Comparison of ENCODE assay signal across 27 cellular contexts in genomic region chr1:74505889-74506288, GRCh38. TPM values are rescaled to one million over a fixed set of nuclear protein-coding genes. Genes with fewer than 3 reads are reported as not detected.
DNase-seq lines count a peak whose midpoint lies in the region; ATAC-seq, FAIRE-seq and TF ChIP-seq lines count a peak whose summit lies in the region.
"Had no signal": no experiment of that assay in that cellular context is flagged by ENCODE, and none has a peak within 500 bp of the region (broad histone marks: within the 10 kb centered on the region; RNA-seq: fewer than 3 reads in every experiment).

No MANE protein-coding gene starts in this region.

- no peak for TF ChIP-seq CTCF in BE2C (IDR thresholded peaks at IDR 0.05; ENCODE audit: low read depth, low read length)
- TF ChIP-seq CTCF in GM13977 (IDR thresholded peaks at IDR 0.05; ENCODE audit: extremely low read depth, insufficient read depth, missing control alignments) = peak; percentile 11
- no peak for TF ChIP-seq CTCF in H1 (IDR thresholded peaks at IDR 0.05; ENCODE audit: control extremely low read depth in 1 of 3, insufficient read depth in 1 of 3, low read depth in 1 of 3, low read length in 3 of 3)
- no peak for TF ChIP-seq CTCF in pancreas (IDR thresholded peaks at IDR 0.05)

- intact Hi-C loops in pancreas (cut with DNase I) = no loop called here

- H2AK5ac ChIP-seq in H1 (ENCODE audit: low read depth, low read length) = no peak overlapping the region

- H3K4me1 ChIP-seq in BE2C (peaks cover 8% of the 10 kb centered on the region), H1 (replicated peaks in 1 of 4; ENCODE audit: control insufficient read depth in 3 of 4, insufficient read depth in 4 of 4, low read length in 3 of 4) (peaks cover 2 to 9% (median 4%) of the 10 kb centered on the region in 4 experiments; a peak in 4 of 7 replicates), pancreas (no peaks in the 10 kb centered on the region)
- H3K4me1 ChIP-seq: parathyroid adenoma had no signal

- no peak overlapping the region for H2BK15ac ChIP-seq in H1 (ENCODE audit: low read length)

- H3K36me3 ChIP-seq in BE2C (no peaks in the 10 kb centered on the region), H1 (ENCODE audit: control insufficient read depth in 2 of 4, insufficient read depth in 4 of 4, low read length in 3 of 4) (no peaks in the 10 kb centered on the region), pancreas (no peaks in the 10 kb centered on the region)

- H3K79me1 ChIP-seq in H1 (ENCODE audit: low read depth, low read length) = no peaks in the 10 kb centered on the region

- DNase-seq in BE2C = peak; percentile 37
- DNase-seq in GM13977 (ENCODE audit: low spot score) = no peak
- peak; percentile 18 for DNase-seq in NCI-H748 treated with DMSO at 0.1 percent for 48 hours (lab: John Stamatoyannopoulos, UW)
- no peak for DNase-seq in H1 (ENCODE audit: low read depth in 1 of 2, low spot score in 2 of 2)
- DNase-seq in GOT3 (lab: John Stamatoyannopoulos, UW) = no peak
- DNase-seq in pancreas = no peak
- no peak for DNase-seq in NCI-H2227 treated with DMSO at 0.1 percent for 48 hours (lab: John Stamatoyannopoulos, UW)
- DNase-seq: activated CD4-positive, alpha-beta T cell treated with anti-CD3 and anti-CD28 coated beads for 1 hour; activated CD8-positive, alpha-beta T cell treated with anti-CD3 and anti-CD28 coated beads for 36 hours; effector CD8-positive, alpha-beta T cell; HCEC 1CT; NCI-H1048; NCI-H2029 treated with DMSO at 0.1 percent for 48 hours; stimulated activated naive B cell treated with anti-CD40 and anti-IgM and Interleukin-4, amounts not matched to agents 10 μg/mL and 1 μg/mL and 100 μg/mL, for 72 hours had no signal

- FAIRE-seq in H1 (lab: Jason Lieb, UNC) = no peak
- FAIRE-seq in pancreas (lab: Jason Lieb, UNC) = no peak
- FAIRE-seq: bronchial epithelial cell, colon, GM12891 had no signal

- H3K27me3 ChIP-seq in BE2C (no peaks in the 10 kb centered on the region), H1 (replicated peaks in 1 of 4; ENCODE audit: control insufficient read depth in 3 of 4, extremely low read depth in 1 of 4, insufficient read depth in 3 of 4, low read length in 3 of 4) (no peaks in the 10 kb centered on the region), pancreas (peaks cover 0 to 4% (median 0%) of the 10 kb centered on the region in 4 donors)

- H4K20me1 ChIP-seq in H1 (replicated peaks in 1 of 2; ENCODE audit: control insufficient read depth in 1 of 2, insufficient read depth in 2 of 2, low read length in 2 of 2) = no peaks in the 10 kb centered on the region

- H3K79me2 ChIP-seq in H1 (ENCODE audit: control insufficient read depth in 1 of 2, insufficient read depth in 2 of 2, low read length in 2 of 2) = no peaks in the 10 kb centered on the region
- H3K79me2 ChIP-seq: parathyroid adenoma had no signal

- H2BK5ac ChIP-seq in H1 (ENCODE audit: low read depth, low read length) = no peak overlapping the region

- no peak overlapping the region; a peak in 1 of 4 replicates for H3K4me2 ChIP-seq in H1 (ENCODE audit: insufficient read depth in 1 of 2, low read depth in 2 of 2, low read length in 2 of 2)

- TF ChIP-seq RAD21 in H1 (IDR thresholded peaks at IDR 0.05 in 1 of 2, conservative IDR thresholded peaks at IDR 0.05 in 1 of 2; ENCODE audit: low read depth in 2 of 2, low read length in 2 of 2) = no peak

- no peaks in the 10 kb centered on the region for H3K23me2 ChIP-seq in H1 (ENCODE audit: low read depth, low read length)

- peak overlapping the region; percentile 18; the same call in 1 of the 2 replicates for H2BK12ac ChIP-seq in H1 (ENCODE audit: low read depth, low read length)

- H3K23ac ChIP-seq in H1 (ENCODE audit: insufficient read length) = no peak overlapping the region

- no peak overlapping the region for H3K14ac ChIP-seq in H1 (ENCODE audit: insufficient read length)

- TF ChIP-seq EP300 in H1 (IDR thresholded peaks at IDR 0.05; ENCODE audit: borderline replicate concordance in 1 of 2, low read depth in 2 of 2, low read length in 2 of 2) = no peak

- no peak overlapping the region for H3K4ac ChIP-seq in H1 (replicated peaks; ENCODE audit: insufficient read length, low read depth, low read length)

- H3K9ac ChIP-seq in H1 (replicated peaks in 1 of 4; ENCODE audit: extremely low read depth in 1 of 4, low read depth in 3 of 4, low read length in 3 of 4) = no peak overlapping the region
- H3K9ac ChIP-seq: parathyroid adenoma had no signal

- H3K27ac ChIP-seq in H1 (ENCODE audit: low read depth, low read length) (no peak overlapping the region), pancreas (no peak overlapping the region)
- H3K27ac ChIP-seq: parathyroid adenoma had no signal

- TF ChIP-seq POLR2A in H1 (IDR thresholded peaks at IDR 0.05; ENCODE audit: control extremely low read depth in 1 of 2, low read depth in 2 of 2, low read length in 2 of 2) = no peak

- no peak overlapping the region for H2BK120ac ChIP-seq in H1 (replicated peaks; ENCODE audit: low read depth, low read length)

- 93% methylated on average over 5 of the region's 5 CpGs; no CpG with 5 or more reads in 1 of the 2 experiments for WGBS in H1 (ENCODE audit: extremely low coverage in 1 of 2, insufficient coverage in 1 of 2, insufficient read length in 1 of 2, insufficient replicate concordance in 2 of 2, low coverage in 1 of 2, low lambda C conversion rate in 2 of 2, missing lambda C conversion rate in 1 of 2), 2 experiments
- WGBS in pancreas, 2 donors = 58 to 60% methylated on average over 5 of the region's 5 CpGs

- H3K9me3 ChIP-seq in BE2C = no peaks in the 10 kb centered on the region
- H3K9me3 ChIP-seq in H1 (ENCODE audit: insufficient read depth in 2 of 2, low read depth in 1 of 2, low read length in 1 of 2) = no peaks in the 10 kb centered on the region
- H3K9me3 ChIP-seq in pancreas = no peaks in the 10 kb centered on the region

- in situ Hi-C loops in GM13977 (cut with MboI; ENCODE audit: low pct_unique_long_range_greater_than_20kb, low sequenced_read_pairs, unreplicated experiment) = no loop called here

- POLR2A ChIA-PET in H1 (lab: Charles Lee; ENCODE audit: partially characterized antibody) = no interaction called here

- H3K18ac ChIP-seq in H1 (ENCODE audit: extremely low read depth, low read length) = no peak overlapping the region

- no peak for ATAC-seq in pancreas
- no peak for ATAC-seq in HG03139 (IDR thresholded peaks at IDR 0.05; ENCODE audit: unreplicated experiment)
- ATAC-seq: activated CD8-positive, alpha-beta T cell treated with anti-CD3 and anti-CD28 coated beads for 36 hours; activated T-helper 17 cell treated with anti-CD3 and anti-CD28 coated beads, Interleukin-2, amount 50 U/mL, for 72 hours; left lobe of liver; Panc1; stimulated activated naive B cell treated with anti-CD40 and anti-IgM and Interleukin-4, amounts not matched to agents 10 μg/mL and 1 μg/mL and 100 μg/mL, for 72 hours had no signal

- H2BK20ac ChIP-seq in H1 (ENCODE audit: low read length) = no peak overlapping the region

- H2AFZ ChIP-seq in H1 (ENCODE audit: low read length) = no peak overlapping the region
- H2AFZ ChIP-seq: parathyroid adenoma had no signal

- no peak overlapping the region for H4K91ac ChIP-seq in H1 (replicated peaks; ENCODE audit: insufficient read length, low read length)

- H4K5ac ChIP-seq in H1 (ENCODE audit: insufficient read length, low read depth, low read length) = no peak overlapping the region

- H3K4me3 ChIP-seq in BE2C (ENCODE audit: low read depth, low read length) = no peak overlapping the region
- H3K4me3 ChIP-seq in H1 (ENCODE audit: extremely low read depth in 1 of 4, insufficient read depth in 2 of 4, low read depth in 3 of 4, low read length in 4 of 4) = no peak overlapping the region
- no peak overlapping the region for H3K4me3 ChIP-seq in pancreas

- no peak overlapping the region for H4K8ac ChIP-seq in H1 (ENCODE audit: extremely low read depth, insufficient read depth, low read length)

- H3K56ac ChIP-seq in H1 (replicated peaks; ENCODE audit: insufficient read length, low read depth, low read length) = no peak overlapping the region

- CTCF ChIA-PET in H1 (lab: Charles Lee; ENCODE audit: partially characterized antibody) = interaction anchor here (0.7 to 3.9 kb wide), 6 partner anchors 11 to 185 kb away, joined by 3 to 66 read pairs (median 4); no protein-coding TSS in a partner anchor

TF ChIP-seq in H1, 55 proteins besides CTCF, POLR2A, EP300 and RAD21:
- TF ChIP-seq ATF3 (IDR thresholded peaks at IDR 0.05; ENCODE audit: insufficient read depth, low read depth, low read length) (no peak), RBBP5 (IDR thresholded peaks at IDR 0.05; ENCODE audit: borderline replicate concordance, low read depth, low read length) (no peak), JUND (IDR thresholded peaks at IDR 0.05; ENCODE audit: low read length) (no peak), NANOG (IDR thresholded peaks at IDR 0.05; ENCODE audit: insufficient read depth, low read depth, low read length, poor library complexity, severe bottlenecking) (no peak), YY1 (IDR thresholded peaks at IDR 0.05; ENCODE audit: low read depth, low read length) (no peak), KDM1A (IDR thresholded peaks at IDR 0.05; ENCODE audit: borderline replicate concordance, low read length) (no peak), BCL11A (IDR thresholded peaks at IDR 0.05; ENCODE audit: low read depth in 2 of 2, low read length in 2 of 2) (no peak), SUZ12 (IDR thresholded peaks at IDR 0.05; ENCODE audit: low read length) (no peak), SP2 (IDR thresholded peaks at IDR 0.05; ENCODE audit: low read length) (no peak), BACH1 (IDR thresholded peaks at IDR 0.05; ENCODE audit: low read length) (no peak), RXRA (IDR thresholded peaks at IDR 0.05; ENCODE audit: insufficient read depth, low read depth, low read length) (no peak)

RNA-seq across cellular contexts. Expression of gene LRRC53, which starts 6.5 kb away (rescaled TPM):
- 0.11 TPM for polyA plus RNA-seq in BE2C (2012; ENCODE audit: insufficient read depth, insufficient read length, low read depth)
- not detected in 2 replicates for total RNA-seq in H1 (2021; fragmentation: NEBNext Ultra II Directional; extraction: Animal tissue kit (Norgen Biotek cat#: 25700))
- polyA plus RNA-seq in H1 (2011; rRNA removed) = not detected in 2 replicates
- not detected for polyA plus RNA-seq in H1 (2011; cell fraction: cytosol; rRNA removed)
- polyA plus RNA-seq in H1 (2011; cell fraction: nucleus; rRNA removed) = not detected
- not detected in 4 replicates for polyA plus RNA-seq in H1 (2012, experiment 1 of 2)
- not detected for polyA plus RNA-seq in H1 (2012, experiment 2 of 2)
- polyA plus RNA-seq in H1 (2013, experiment 1 of 2) = not detected
- not detected for polyA plus RNA-seq in H1 (2013, experiment 2 of 2)
- not detected in 2 replicates for polyA minus RNA-seq in H1 (2011; rRNA and poly(A)+ RNA removed)
- polyA minus RNA-seq in H1 (2011; cell fraction: cytosol; rRNA and poly(A)+ RNA removed) = not detected
- polyA minus RNA-seq in H1 (2011; cell fraction: nucleus; rRNA and poly(A)+ RNA removed) = not detected
- under 1 TPM in 1 of 6 donors, not detected in 5; 0.06 TPM for total RNA-seq in pancreas
- polyA plus RNA-seq in pancreas = not detected
- total RNA-seq: activated CD8-positive, alpha-beta T cell treated with anti-CD3 and anti-CD28 coated beads for 36 hours; activated T-helper 17 cell treated with anti-CD3 and anti-CD28 coated beads, Interleukin-2, amount 50 U/mL, for 72 hours; bronchial epithelial cell; epithelial cell of proximal tubule; glomerular endothelial cell; left lobe of liver; NCI-H460; skeletal muscle tissue had no signal
- polyA plus RNA-seq: BJ had no signal

Comparison
In these comparisons a context has a peak if more than half of its experiments do, and no peak if none do; other contexts are left out.
1. DNase-seq: peak in BE2C (single experiment) and NCI-H748 treated with DMSO at 0.1 percent for 48 hours (single experiment); none in GM13977 (single experiment), H1 (0 of 2), GOT3 (single experiment), pancreas (0 of 6) and NCI-H2227 treated with DMSO at 0.1 percent for 48 hours (single experiment).